Comparison of ENCODE assay signal across 1 cellular context in genomic region chr15:82262422-82263026, GRCh38.
TF ChIP-seq lines count a peak whose summit lies in the region.

TSS of gene EFL1 (minus strand) at chr15:82262734. CDS start at chr15:82261778, 956 bp downstream.
TSS of gene SAXO2 (plus strand) at chr15:82262818. CDS start at chr15:82262880, 62 bp downstream.

TF ChIP-seq in HepG2, 621 proteins besides CTCF, POLR2A, EP300 and RAD21 (continued from another document and continues in another):
- TF ChIP-seq ZC3H13 (CRISPR knock-in tag; IDR thresholded peaks at IDR 0.05) (0 out of 2 replicates have a peak, but pooled peaks have one; percentile 41), MAFF (IDR thresholded peaks at IDR 0.05; ENCODE audit: low read depth, low read length) (no peak), PCBP1 (IDR thresholded peaks at IDR 0.05; ENCODE audit: borderline replicate concordance, low read depth, low read length) (no peak), ZNF576 (CRISPR knock-in tag; IDR thresholded peaks at IDR 0.05) (no peak), ZMAT3 (CRISPR knock-in tag; conservative IDR thresholded peaks at IDR 0.05) (no peak), PLSCR1 (CRISPR knock-in tag; IDR thresholded peaks at IDR 0.05; ENCODE audit: borderline replicate concordance) (no peak), CSRNP2 (CRISPR knock-in tag; conservative IDR thresholded peaks at IDR 0.05; ENCODE audit: low read depth) (no peak), ELF1 (CRISPR knock-in tag; IDR thresholded peaks at IDR 0.05) (peak; percentile 66), ZNF235 (CRISPR knock-in tag; IDR thresholded peaks at IDR 0.05; ENCODE audit: borderline replicate concordance) (no peak), ZNF512 (CRISPR knock-in tag; IDR thresholded peaks at IDR 0.05) (no peak), ZNF18 (CRISPR knock-in tag; IDR thresholded peaks at IDR 0.05; ENCODE audit: insufficient replicate concordance) (no peak), ARID2 (CRISPR knock-in tag; IDR thresholded peaks at IDR 0.05; ENCODE audit: borderline replicate concordance) (no peak), ZSCAN12 (CRISPR knock-in tag; IDR thresholded peaks at IDR 0.05) (no peak), SIN3B (IDR thresholded peaks at IDR 0.05; ENCODE audit: low read length) (no peak), ZNF850 (CRISPR knock-in tag; conservative IDR thresholded peaks at IDR 0.05) (no peak), MED13 (CRISPR knock-in tag; IDR thresholded peaks at IDR 0.05) (0 out of 2 replicates have a peak, but pooled peaks have one; percentile 24), HES4 (CRISPR knock-in tag; IDR thresholded peaks at IDR 0.05; ENCODE audit: borderline replicate concordance) (no peak; the same call in 1 of the 2 replicates), FOXK2 (IDR thresholded peaks at IDR 0.05) (no peak), ZNF564 (CRISPR knock-in tag; IDR thresholded peaks at IDR 0.05) (no peak), BRD4 (CRISPR knock-in tag; IDR thresholded peaks at IDR 0.05) (no peak), IRX3 (CRISPR knock-in tag; IDR thresholded peaks at IDR 0.05; ENCODE audit: borderline replicate concordance, low read depth) (no peak), FOXK1 (CRISPR knock-in tag; IDR thresholded peaks at IDR 0.05; ENCODE audit: borderline replicate concordance, low read depth) (0 out of 2 replicates have a peak, but pooled peaks have one; percentile 28), TOE1 (CRISPR knock-in tag; IDR thresholded peaks at IDR 0.05) (peak; percentile 52; the same call in 1 of the 2 replicates), TBX2 (CRISPR knock-in tag; IDR thresholded peaks at IDR 0.05; ENCODE audit: borderline replicate concordance) (0 out of 2 replicates have a peak, but pooled peaks have one; percentile 44), ADNP (CRISPR knock-in tag; IDR thresholded peaks at IDR 0.05) (no peak), ZZZ3 (CRISPR knock-in tag; IDR thresholded peaks at IDR 0.05; ENCODE audit: borderline replicate concordance) (no peak), ZNF841 (CRISPR knock-in tag; IDR thresholded peaks at IDR 0.05; ENCODE audit: borderline replicate concordance) (no peak), ZSCAN30 (CRISPR knock-in tag; IDR thresholded peaks at IDR 0.05) (0 out of 2 replicates have a peak, but pooled peaks have one; percentile 58), CREBL2 (CRISPR knock-in tag; IDR thresholded peaks at IDR 0.05; ENCODE audit: borderline replicate concordance) (no peak), ZNF317 (CRISPR knock-in tag; IDR thresholded peaks at IDR 0.05) (no peak), ZBTB43 (CRISPR knock-in tag; conservative IDR thresholded peaks at IDR 0.05) (no peak), TEAD3 (CRISPR knock-in tag; optimal IDR thresholded peaks at IDR 0.05; ENCODE audit: borderline replicate concordance) (peak; percentile 8), ATF1 (CRISPR knock-in tag; IDR thresholded peaks at IDR 0.05) (0 out of 2 replicates have a peak, but pooled peaks have one; percentile 20), ZNF12 (CRISPR knock-in tag; IDR thresholded peaks at IDR 0.05) (no peak), GMEB2 (CRISPR knock-in tag; IDR thresholded peaks at IDR 0.05; ENCODE audit: low read depth) (peak; percentile 91), ASH2L (IDR thresholded peaks at IDR 0.05; ENCODE audit: insufficient read length, low read depth, low read length) (peak; percentile 66), ZNF30 (CRISPR knock-in tag; IDR thresholded peaks at IDR 0.05) (no peak), HNF1B (CRISPR knock-in tag; IDR thresholded peaks at IDR 0.05) (no peak), ZFP36 (IDR thresholded peaks at IDR 0.05; ENCODE audit: borderline replicate concordance, low read depth, low read length, partially characterized antibody) (no peak), ZNF138 (CRISPR knock-in tag; IDR thresholded peaks at IDR 0.05; ENCODE audit: low read depth) (no peak), KDM5A (IDR thresholded peaks at IDR 0.05; ENCODE audit: borderline replicate concordance, low read length) (peak; percentile 20; the same call in 1 of the 2 replicates), GMEB1 (CRISPR knock-in tag; IDR thresholded peaks at IDR 0.05; ENCODE audit: borderline replicate concordance) (peak; percentile 97), FOXO1 (CRISPR knock-in tag; IDR thresholded peaks at IDR 0.05) (no peak), HNF4A (CRISPR knock-in tag; IDR thresholded peaks at IDR 0.05) (no peak; the same call in 1 of the 2 replicates)
